In genomic region chr1:173258484-173259264, GRCh38 we compare ENCODE assay signal across 25 cellular contexts. TPM values are rescaled to one million over a fixed set of nuclear protein-coding genes. Genes with fewer than 3 reads are reported as not detected.
DNase-seq lines count a peak whose midpoint lies in the region; ATAC-seq and TF ChIP-seq lines count a peak whose summit lies in the region.
"Had no signal": no experiment of that assay in that cellular context is flagged by ENCODE, and none has a peak within 500 bp of the region (broad histone marks: within the 10 kb centered on the region; RNA-seq: fewer than 3 reads in every experiment).

No MANE protein-coding gene starts in this region.

- H3K23ac ChIP-seq in IMR-90 (ENCODE audit: low read depth, low read length) = no peak overlapping the region
- no peak overlapping the region for H3K23ac ChIP-seq in trophoblast cell (ENCODE audit: low read length)

- no CpG with 5 or more reads among the region's 4 CpGs for WGBS in IMR-90 (ENCODE audit: extremely low coverage in 2 of 2, insufficient read length in 1 of 2), 2 experiments
- 58 to 85% methylated on average over 3 to 4 of the region's 4 CpGs for WGBS in endodermal cell (ENCODE audit: insufficient coverage in 1 of 2, insufficient read length in 1 of 2), 2 experiments
- no CpG with 5 or more reads among the region's 4 CpGs for WGBS in trophoblast cell (ENCODE audit: extremely low coverage, insufficient coverage, insufficient read length)

- H3K36me3 Mint-ChIP-seq in endodermal cell (ENCODE audit: low read depth) = peaks cover 10% of the 10 kb centered on the region

- ATAC-seq in IMR-90 (ENCODE audit: low read depth) (peak; percentile 27; the same call in 1 of the 2 replicates), HG02623 (IDR thresholded peaks at IDR 0.05; ENCODE audit: unreplicated experiment) (no peak)
- ATAC-seq: activated CD4-positive, alpha-beta T cell treated with anti-CD3 and anti-CD28 coated beads for 36 hours; activated CD8-positive, alpha-beta T cell treated with anti-CD3 and anti-CD28 coated beads, Interleukin-2, amount 10 ng/mL, durations not matched to agents 7 days and 5 days; left ventricle myocardium superior; Panc1 had no signal

- peak overlapping the region; percentile 64 for H2BK12ac ChIP-seq in trophoblast cell (ENCODE audit: low read length)

- H2BK5ac ChIP-seq in IMR-90 (ENCODE audit: low read depth, low read length, poor library complexity, severe bottlenecking) = no peak overlapping the region
- H2BK5ac ChIP-seq in trophoblast cell (ENCODE audit: low read depth, low read length, poor library complexity) = peak overlapping the region; percentile 39

- H4K91ac ChIP-seq in IMR-90 (ENCODE audit: insufficient read depth, low read depth, low read length) (peak overlapping the region; percentile 38; the same call in 1 of the 2 replicates), trophoblast cell (ENCODE audit: low read depth, low read length) (peak overlapping the region; percentile 25)

- H4K20me1 ChIP-seq in IMR-90 (ENCODE audit: insufficient read depth, low read length) = no peaks in the 10 kb centered on the region

- H3K18ac ChIP-seq in IMR-90 (ENCODE audit: low read depth, low read length) (no peak overlapping the region), trophoblast cell (ENCODE audit: low read length) (peak overlapping the region; percentile 20)

- H3K4me1 ChIP-seq in IMR-90 (ENCODE audit: control insufficient read depth, insufficient read depth, low read length) (no peaks in the 10 kb centered on the region; the same call in 1 of the 2 replicates), endodermal cell (ENCODE audit: control insufficient read depth, insufficient read depth, low read length) (peaks cover 12% of the 10 kb centered on the region), trophoblast cell (ENCODE audit: control insufficient read depth in 1 of 2, insufficient read depth in 2 of 2, low read length in 2 of 2) (peaks cover 12 to 14% of the 10 kb centered on the region in 2 experiments)
- H3K4me1 ChIP-seq: parathyroid adenoma, SJSA1 had no signal

- no peak for TF ChIP-seq POLR2A in IMR-90 (IDR thresholded peaks at IDR 0.05; ENCODE audit: low read depth, low read length)

- no peaks in the 10 kb centered on the region for H3K27me3 Mint-ChIP-seq in endodermal cell (ENCODE audit: insufficient read depth)
- H3K27me3 Mint-ChIP-seq: activated CD4-positive, alpha-beta T cell treated with anti-CD3 and anti-CD28 coated beads for 36 hours; activated naive CD8-positive, alpha-beta T cell treated with anti-CD3 and anti-CD28 coated beads, Interleukin-2, amount 10 ng/mL, durations not matched to agents 7 days and 5 days; type B pancreatic cell had no signal

- H3K9ac ChIP-seq in IMR-90 (ENCODE audit: low read depth, low read length) (no peak overlapping the region), endodermal cell (ENCODE audit: extremely low read depth, low read length, poor library complexity, severe bottlenecking) (peak overlapping the region; percentile 32), trophoblast cell (ENCODE audit: low read length) (no peak overlapping the region)
- H3K9ac ChIP-seq: parathyroid adenoma had no signal

- 0 out of 2 replicates have a peak overlapping the region, but pooled peaks have one; percentile 5 for H2BK20ac ChIP-seq in IMR-90 (ENCODE audit: low read depth, low read length)

- H2AK9ac ChIP-seq in IMR-90 (replicated peaks; ENCODE audit: low read depth, low read length, poor library complexity) = no peak overlapping the region

- H2BK15ac ChIP-seq in IMR-90 (ENCODE audit: low read depth, low read length) = no peak overlapping the region

- no peak overlapping the region for H3K4me2 ChIP-seq in IMR-90 (ENCODE audit: low read depth, low read length)
- no peak overlapping the region for H3K4me2 ChIP-seq in trophoblast cell (ENCODE audit: low read length)

- no peak overlapping the region for H4K5ac ChIP-seq in IMR-90 (ENCODE audit: low read depth, low read length)

- DNase-seq in EH (ENCODE audit: low read depth) = peak; percentile 94
- DNase-seq in IMR-90 = no peak
- DNase-seq in endodermal cell = peak; percentile 47
- peak; percentile 77 to 88 for DNase-seq in trophoblast cell
- DNase-seq in NCI-H2227 treated with DMSO at 0.1 percent for 48 hours (lab: John Stamatoyannopoulos, UW) = no peak
- no peak for DNase-seq in RKO (ENCODE audit: low spot score)
- DNase-seq: activated CD4-positive, alpha-beta T cell treated with anti-CD3 and anti-CD28 coated beads for 36 hours; activated CD8-positive, alpha-beta T cell treated with anti-CD3 and anti-CD28 coated beads, Interleukin-2, amount 10 ng/mL, durations not matched to agents 7 days and 5 days; activated naive CD8-positive, alpha-beta T cell treated with anti-CD3 and anti-CD28 coated beads, Interleukin-2, amount 10 ng/mL, durations not matched to agents 7 days and 5 days; Calu3; DND-41; left ventricle myocardium superior; NCI-H1105; NCI-H1930; NCI-H526; nephron progenitor cell; NK-92 treated with Interleukin-12 subunit alpha and Interleukin-12 subunit beta, amount 100 ng/mL, for 24 hours; spleen; stimulated activated CD4-positive, alpha-beta T cell treated with anti-CD3 and anti-CD28 coated beads, Interleukin-2, amount 100 ng/mL, for 48 hours had no signal

- intact Hi-C loops in IMR-90 (cut with micrococcal nuclease) = no loop called here

- POLR2A ChIA-PET in IMR-90 (lab: Charles Lee; ENCODE audit: unreplicated experiment) = no interaction called here

- H3K14ac ChIP-seq in IMR-90 (replicated peaks; ENCODE audit: low read depth, low read length) (no peak overlapping the region), trophoblast cell (ENCODE audit: low read length) (peak overlapping the region; percentile 34)

- dilution Hi-C loops in IMR-90 (cut with HindIII; ENCODE audit: low sequenced_read_pairs, unreplicated experiment) = no loop called here

- peaks cover 25% of the 10 kb centered on the region for H3K9me3 Mint-ChIP-seq in endodermal cell

- peaks cover 2% of the 10 kb centered on the region for H3K79me2 ChIP-seq in trophoblast cell (ENCODE audit: control insufficient read depth, insufficient read depth, low read length, poor library complexity)
- H3K79me2 ChIP-seq: parathyroid adenoma had no signal

- H3K79me1 ChIP-seq in IMR-90 (ENCODE audit: low read depth in 1 of 2, low read length in 2 of 2) (no peaks in the 10 kb centered on the region), trophoblast cell (ENCODE audit: low read length) (peaks cover 5% of the 10 kb centered on the region)

- no peak overlapping the region for H3K27ac Mint-ChIP-seq in endodermal cell
- H3K27ac Mint-ChIP-seq: activated CD4-positive, alpha-beta T cell treated with anti-CD3 and anti-CD28 coated beads for 36 hours; activated CD8-positive, alpha-beta T cell treated with anti-CD3 and anti-CD28 coated beads, Interleukin-2, amount 10 ng/mL, durations not matched to agents 7 days and 5 days; activated naive CD8-positive, alpha-beta T cell treated with anti-CD3 and anti-CD28 coated beads, Interleukin-2, amount 10 ng/mL, durations not matched to agents 7 days and 5 days; nephron progenitor cell; T-helper 1 cell treated with Interleukin-12 subunit alpha and Interleukin-12 subunit beta and Interleukin-4 antibody, amounts not matched to agents 30 μg/mL and 1 μg/mL, for 36 hours; type B pancreatic cell had no signal

- in situ Hi-C loops in IMR-90 (cut with MboI; ENCODE audit: low sequenced_read_pairs) = no loop called here

- H3K4me3 Mint-ChIP-seq in endodermal cell = no peak overlapping the region
- H3K4me3 Mint-ChIP-seq: activated CD4-positive, alpha-beta T cell treated with anti-CD3 and anti-CD28 coated beads for 36 hours; activated CD8-positive, alpha-beta T cell treated with anti-CD3 and anti-CD28 coated beads, Interleukin-2, amount 10 ng/mL, durations not matched to agents 7 days and 5 days; activated naive CD8-positive, alpha-beta T cell treated with anti-CD3 and anti-CD28 coated beads, Interleukin-2, amount 10 ng/mL, durations not matched to agents 7 days and 5 days; nephron progenitor cell; T-helper 1 cell treated with Interleukin-12 subunit alpha and Interleukin-12 subunit beta and Interleukin-4 antibody, amounts not matched to agents 30 μg/mL and 1 μg/mL, for 36 hours; type B pancreatic cell had no signal

- BruUV-seq in IMR-90 (replicated peaks; lab: Mats Ljungman, UMichigan) = no TSS peak

- H2AK5ac ChIP-seq in IMR-90 (ENCODE audit: low read depth, low read length) (no peak overlapping the region), trophoblast cell (ENCODE audit: low read length) (peak overlapping the region; percentile 38)

- no peak for TF ChIP-seq RAD21 in IMR-90 (IDR thresholded peaks at IDR 0.05; ENCODE audit: low read length)

- H2AFZ ChIP-seq in IMR-90 (replicated peaks; ENCODE audit: low read length, poor library complexity) (no peak overlapping the region), trophoblast cell (ENCODE audit: insufficient read depth, low read length, poor library complexity) (no peak overlapping the region)
- H2AFZ ChIP-seq: parathyroid adenoma had no signal

- peak overlapping the region; percentile 22; the same call in 1 of the 2 replicates for H3K4ac ChIP-seq in IMR-90 (ENCODE audit: low read depth, low read length)
- no peak overlapping the region for H3K4ac ChIP-seq in trophoblast cell (ENCODE audit: low read depth, low read length)

- no peak overlapping the region for H3K4me3 ChIP-seq in IMR-90 (ENCODE audit: insufficient read depth, low read depth, low read length)
- peak overlapping the region; percentile 11 for H3K4me3 ChIP-seq in endodermal cell (ENCODE audit: low read length)
- no peak overlapping the region for H3K4me3 ChIP-seq in trophoblast cell (ENCODE audit: low read depth, low read length)
- H3K4me3 ChIP-seq: SJSA1, spleen had no signal

- H3K27me3 ChIP-seq in IMR-90 (ENCODE audit: control insufficient read depth, insufficient read depth, low read length) (no peaks in the 10 kb centered on the region), endodermal cell (ENCODE audit: control insufficient read depth, insufficient read depth, low read length, poor library complexity, severe bottlenecking) (no peaks in the 10 kb centered on the region), trophoblast cell (ENCODE audit: insufficient read depth, low read length) (no peaks in the 10 kb centered on the region)
- H3K27me3 ChIP-seq: SJSA1, spleen had no signal

- CTCF ChIA-PET in IMR-90 (lab: Yijun Ruan, JAX) = interaction anchor here (0.5 to 1.3 kb wide), 2 partner anchors 14 to 57 kb away, joined by 3 to 5 read pairs; no protein-coding TSS in a partner anchor

- TF ChIP-seq CTCF in IMR-90 (conservative IDR thresholded peaks at IDR 0.05; ENCODE audit: low read depth, low read length) = no peak
- TF ChIP-seq CTCF in endodermal cell (conservative IDR thresholded peaks at IDR 0.05) = peak; percentile 39

- H3K36me3 ChIP-seq in IMR-90 (ENCODE audit: control insufficient read depth, insufficient read depth, low read length) = no peaks in the 10 kb centered on the region
- no peaks in the 10 kb centered on the region for H3K36me3 ChIP-seq in endodermal cell (ENCODE audit: control insufficient read depth, insufficient read depth, low read length)
- no peaks in the 10 kb centered on the region for H3K36me3 ChIP-seq in trophoblast cell (ENCODE audit: control insufficient read depth in 1 of 2, insufficient read depth in 2 of 2, low read length in 2 of 2)
- H3K36me3 ChIP-seq: SJSA1, spleen had no signal

- no peak overlapping the region for H3K56ac ChIP-seq in IMR-90 (ENCODE audit: extremely low read depth, insufficient read depth, low read length)

- H4K8ac ChIP-seq in IMR-90 (ENCODE audit: low read depth in 2 of 2, low read length in 2 of 2) = no peak overlapping the region
- H4K8ac ChIP-seq in trophoblast cell (ENCODE audit: low read depth, low read length) = peak overlapping the region; percentile 31

- H2BK120ac ChIP-seq in IMR-90 (ENCODE audit: low read depth, low read length) (peak overlapping the region; percentile 27; the same call in 1 of the 2 replicates), trophoblast cell (ENCODE audit: insufficient read depth, low read length, poor library complexity) (no peak overlapping the region)

- peak overlapping the region; percentile 19 for H4K12ac ChIP-seq in trophoblast cell (ENCODE audit: low read depth, low read length)

- peaks cover 18% of the 10 kb centered on the region for H3K4me1 Mint-ChIP-seq in endodermal cell
- H3K4me1 Mint-ChIP-seq: activated CD4-positive, alpha-beta T cell treated with anti-CD3 and anti-CD28 coated beads for 36 hours; nephron progenitor cell had no signal

- 0 out of 2 replicates have a peak, but pooled peaks cover 5% of the 10 kb centered on the region for H3K9me1 ChIP-seq in IMR-90 (ENCODE audit: insufficient read depth, low read length)

- H3K27ac ChIP-seq in IMR-90 (ENCODE audit: insufficient read depth, low read length) = no peak overlapping the region
- H3K27ac ChIP-seq in endodermal cell (ENCODE audit: low read depth, low read length) = peak overlapping the region; percentile 30
- peak overlapping the region; percentile 58 for H3K27ac ChIP-seq in trophoblast cell (ENCODE audit: low read depth, low read length)
- H3K27ac ChIP-seq: parathyroid adenoma, SJSA1, spleen had no signal

- H3K9me3 ChIP-seq in IMR-90 (ENCODE audit: control insufficient read depth, insufficient read depth, low read length) (peaks cover 4% of the 10 kb centered on the region; the same call in 1 of the 2 replicates), endodermal cell (ENCODE audit: control insufficient read depth, low read length) (peaks cover 47% of the 10 kb centered on the region), trophoblast cell (ENCODE audit: insufficient read depth, low read depth, low read length) (no peaks in the 10 kb centered on the region)
- H3K9me3 ChIP-seq: SJSA1 had no signal

RNA-seq across cellular contexts. Expression of gene TNFSF4, which starts 51.5 kb away (rescaled TPM):
- 19.7 and 23.6 TPM in 2 replicates for total RNA-seq in IMR-90 (2012; rRNA removed)
- polyA plus RNA-seq in IMR-90 (2012; rRNA removed) = 10.8 and 13.4 TPM in 2 replicates
- 3.0 and 3.2 TPM in 2 replicates for polyA plus RNA-seq in IMR-90 (2012; cell fraction: cytosol; rRNA removed)
- 1.1 and 8.4 TPM in 2 replicates for polyA plus RNA-seq in IMR-90 (2012; cell fraction: nucleus; rRNA removed; ENCODE audit: low replicate concordance)
- 1 to 10 TPM; 3.3 to 6.2 TPM for total RNA-seq in endodermal cell
- polyA plus RNA-seq in endodermal cell (2013, experiment 1 of 2) = 0.78 TPM
- polyA plus RNA-seq in endodermal cell (2013, experiment 2 of 2) = 1.0 TPM
- polyA plus RNA-seq in trophoblast cell (2013) = 0.57 and 0.70 TPM in 2 replicates

Comparison
In these comparisons a context has a peak if more than half of its experiments do, and no peak if none do; other contexts are left out.
1. DNase-seq: peak in EH (single experiment), endodermal cell (single experiment) and trophoblast cell (2 of 2); none in IMR-90 (single experiment), NCI-H2227 treated with DMSO at 0.1 percent for 48 hours (single experiment) and RKO (single experiment).